In the genomic region with DNA sequence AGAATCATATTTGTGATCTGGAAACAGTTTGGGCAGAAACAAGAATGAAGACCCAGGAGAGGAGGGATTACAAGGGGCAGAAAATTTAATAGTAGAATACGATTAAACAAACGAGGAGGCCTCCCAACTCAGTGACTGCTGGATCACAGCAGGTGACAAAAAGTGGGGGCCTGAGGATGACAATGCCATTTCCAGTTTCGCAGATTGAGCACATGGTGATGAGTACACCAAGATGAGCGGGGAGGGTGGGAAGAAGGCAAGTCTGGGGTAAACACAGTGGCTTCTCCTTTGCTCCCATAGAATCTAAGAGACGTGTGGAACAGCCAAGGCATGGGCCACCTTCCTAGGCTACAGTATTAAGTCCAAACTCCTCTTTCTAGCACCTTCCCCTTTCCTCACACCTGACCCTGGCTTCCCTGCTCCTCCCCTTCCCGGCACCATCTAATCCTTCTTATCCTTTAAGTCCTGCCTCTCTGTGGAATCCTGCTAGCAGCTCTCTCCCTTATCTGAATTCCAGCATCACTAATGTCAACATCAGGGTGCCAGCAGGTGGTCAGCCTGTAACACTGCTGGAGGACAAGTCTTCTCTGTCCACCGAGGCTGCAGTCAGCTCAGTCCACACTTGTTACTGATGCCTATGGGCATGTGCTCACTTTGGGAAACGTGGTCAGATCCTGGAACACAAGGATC, we compare ENCODE assay signal across 1 cellular context.
TF ChIP-seq lines count a peak whose summit lies in the region.

No MANE protein-coding gene starts in this region.

TF ChIP-seq in HepG2, 621 proteins besides CTCF, POLR2A, EP300 and RAD21 (continued from another document and continues in another):
- peak; percentile 57 for TF ChIP-seq ATF2 (CRISPR knock-in tag; IDR thresholded peaks at IDR 0.05)
- TF ChIP-seq, protein P1, sequence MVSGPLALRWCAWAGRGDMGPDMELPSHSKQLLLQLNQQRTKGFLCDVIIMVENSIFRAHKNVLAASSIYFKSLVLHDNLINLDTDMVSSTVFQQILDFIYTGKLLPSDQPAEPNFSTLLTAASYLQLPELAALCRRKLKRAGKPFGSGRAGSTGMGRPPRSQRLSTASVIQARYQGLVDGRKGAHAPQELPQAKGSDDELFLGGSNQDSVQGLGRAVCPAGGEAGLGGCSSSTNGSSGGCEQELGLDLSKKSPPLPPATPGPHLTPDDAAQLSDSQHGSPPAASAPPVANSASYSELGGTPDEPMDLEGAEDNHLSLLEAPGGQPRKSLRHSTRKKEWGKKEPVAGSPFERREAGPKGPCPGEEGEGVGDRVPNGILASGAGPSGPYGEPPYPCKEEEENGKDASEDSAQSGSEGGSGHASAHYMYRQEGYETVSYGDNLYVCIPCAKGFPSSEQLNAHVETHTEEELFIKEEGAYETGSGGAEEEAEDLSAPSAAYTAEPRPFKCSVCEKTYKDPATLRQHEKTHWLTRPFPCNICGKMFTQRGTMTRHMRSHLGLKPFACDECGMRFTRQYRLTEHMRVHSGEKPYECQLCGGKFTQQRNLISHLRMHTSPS (CRISPR knock-in tag; IDR thresholded peaks at IDR 0.05; ENCODE audit: low read depth): peak; percentile 52; the same call in 1 of the 2 replicates
- TF ChIP-seq ZNF652 (CRISPR knock-in tag; IDR thresholded peaks at IDR 0.05; ENCODE audit: borderline replicate concordance, low read depth): 0 out of 2 replicates have a peak, but pooled peaks have one; percentile 53
- peak; percentile 70; the same call in 1 of the 2 replicates for TF ChIP-seq ZNF710 (CRISPR knock-in tag; IDR thresholded peaks at IDR 0.05; ENCODE audit: borderline replicate concordance)
- 0 out of 2 replicates have a peak, but pooled peaks have one; percentile 30 for TF ChIP-seq ZFP36L1 (CRISPR knock-in tag; IDR thresholded peaks at IDR 0.05)
- TF ChIP-seq GATA4 (IDR thresholded peaks at IDR 0.05; ENCODE audit: borderline replicate concordance, low read depth): peak; percentile 94
- TF ChIP-seq MED1 (CRISPR knock-in tag; IDR thresholded peaks at IDR 0.05): peak; percentile 78
- TF ChIP-seq HMG20B (CRISPR knock-in tag; conservative IDR thresholded peaks at IDR 0.05): peak; percentile 87
- TF ChIP-seq ZNF644 (CRISPR knock-in tag; IDR thresholded peaks at IDR 0.05; ENCODE audit: low read depth): peak; percentile 68; the same call in 1 of the 2 replicates
- no peak for TF ChIP-seq KDM5A (IDR thresholded peaks at IDR 0.05; ENCODE audit: borderline replicate concordance, low read length)
- TF ChIP-seq, protein P2, sequence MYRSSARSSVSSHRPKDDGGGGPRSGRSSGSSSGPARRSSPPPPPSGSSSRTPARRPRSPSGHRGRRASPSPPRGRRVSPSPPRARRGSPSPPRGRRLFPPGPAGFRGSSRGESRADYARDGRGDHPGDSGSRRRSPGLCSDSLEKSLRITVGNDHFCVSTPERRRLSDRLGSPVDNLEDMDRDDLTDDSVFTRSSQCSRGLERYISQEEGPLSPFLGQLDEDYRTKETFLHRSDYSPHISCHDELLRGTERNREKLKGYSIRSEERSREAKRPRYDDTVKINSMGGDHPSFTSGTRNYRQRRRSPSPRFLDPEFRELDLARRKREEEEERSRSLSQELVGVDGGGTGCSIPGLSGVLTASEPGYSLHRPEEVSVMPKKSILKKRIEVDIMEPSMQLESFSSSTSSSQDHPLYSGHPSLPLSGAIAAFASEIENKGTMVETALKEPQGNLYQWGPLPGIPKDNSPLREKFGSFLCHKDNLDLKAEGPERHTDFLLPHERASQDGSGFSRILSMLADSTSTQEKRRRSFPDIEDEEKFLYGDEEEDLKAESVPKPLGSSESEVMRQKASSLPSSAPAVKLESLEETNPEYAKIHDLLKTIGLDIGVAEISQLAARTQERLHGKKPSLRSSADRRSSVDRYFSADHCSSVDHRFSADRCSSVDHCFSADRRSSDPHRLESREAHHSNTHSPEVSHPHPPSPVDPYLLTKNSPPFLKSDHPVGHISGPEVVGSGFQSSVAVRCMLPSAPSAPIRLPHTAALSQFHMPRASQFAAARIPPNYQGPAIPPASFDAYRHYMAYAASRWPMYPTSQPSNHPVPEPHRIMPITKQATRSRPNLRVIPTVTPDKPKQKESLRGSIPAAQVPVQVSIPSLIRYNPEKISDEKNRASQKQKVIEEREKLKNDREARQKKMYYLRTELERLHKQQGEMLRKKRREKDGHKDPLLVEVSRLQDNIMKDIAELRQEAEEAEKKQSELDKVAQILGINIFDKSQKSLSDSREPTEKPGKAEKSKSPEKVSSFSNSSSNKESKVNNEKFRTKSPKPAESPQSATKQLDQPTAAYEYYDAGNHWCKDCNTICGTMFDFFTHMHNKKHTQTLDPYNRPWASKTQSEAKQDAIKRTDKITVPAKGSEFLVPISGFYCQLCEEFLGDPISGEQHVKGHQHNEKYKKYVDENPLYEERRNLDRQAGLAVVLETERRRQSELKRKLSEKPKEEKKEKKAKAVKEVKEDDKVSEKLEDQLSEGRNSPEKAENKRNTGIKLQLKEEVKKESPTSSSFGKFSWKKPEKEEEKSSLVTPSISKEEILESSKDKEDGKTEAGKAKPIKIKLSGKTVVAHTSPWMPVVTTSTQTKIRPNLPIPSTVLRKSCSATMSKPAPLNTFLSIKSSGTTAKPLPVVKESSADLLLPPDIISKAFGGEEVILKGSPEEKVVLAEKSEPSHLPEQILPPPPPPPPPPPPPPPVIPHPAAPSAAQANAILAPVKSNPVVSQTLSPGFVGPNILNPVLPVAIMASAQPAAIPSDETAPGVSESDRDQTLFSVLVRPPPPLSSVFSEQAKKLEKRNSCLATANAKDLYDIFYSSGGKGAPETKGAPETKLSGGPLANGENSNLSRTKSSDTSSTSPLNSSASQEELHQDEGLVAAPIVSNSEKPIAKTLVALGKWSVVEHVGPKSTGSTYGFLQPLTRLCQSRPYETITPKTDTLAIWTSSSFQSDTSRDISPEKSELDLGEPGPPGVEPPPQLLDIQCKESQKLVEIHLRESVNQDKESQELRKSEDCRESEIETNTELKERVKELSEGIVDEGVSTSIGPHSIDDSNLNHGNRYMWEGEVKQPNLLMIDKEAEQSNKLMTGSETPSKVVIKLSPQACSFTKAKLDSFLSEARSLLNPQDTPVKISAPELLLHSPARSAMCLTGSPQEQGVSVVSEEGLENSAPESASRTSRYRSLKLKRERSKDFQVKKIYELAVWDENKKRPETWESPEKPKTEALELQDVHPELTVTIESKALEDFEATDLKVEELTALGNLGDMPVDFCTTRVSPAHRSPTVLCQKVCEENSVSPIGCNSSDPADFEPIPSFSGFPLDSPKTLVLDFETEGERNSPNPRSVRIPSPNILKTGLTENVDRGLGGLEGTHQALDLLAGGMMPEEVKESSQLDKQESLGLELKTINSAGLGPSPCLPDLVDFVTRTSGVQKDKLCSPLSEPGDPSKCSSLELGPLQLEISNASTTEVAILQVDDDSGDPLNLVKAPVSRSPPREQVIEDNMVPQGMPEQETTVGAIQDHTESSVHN (CRISPR knock-in tag; IDR thresholded peaks at IDR 0.05): no peak
- TF ChIP-seq DBP (CRISPR knock-in tag; IDR thresholded peaks at IDR 0.05; ENCODE audit: not compliant biosample characterization): no peak
- TF ChIP-seq ZNF563 (CRISPR knock-in tag; IDR thresholded peaks at IDR 0.05): peak; percentile 71; the same call in 1 of the 2 replicates
- peak; percentile 82; the same call in 1 of the 2 replicates for TF ChIP-seq CBX5 (CRISPR knock-in tag; IDR thresholded peaks at IDR 0.05; ENCODE audit: borderline replicate concordance)
- TF ChIP-seq, protein P3, sequence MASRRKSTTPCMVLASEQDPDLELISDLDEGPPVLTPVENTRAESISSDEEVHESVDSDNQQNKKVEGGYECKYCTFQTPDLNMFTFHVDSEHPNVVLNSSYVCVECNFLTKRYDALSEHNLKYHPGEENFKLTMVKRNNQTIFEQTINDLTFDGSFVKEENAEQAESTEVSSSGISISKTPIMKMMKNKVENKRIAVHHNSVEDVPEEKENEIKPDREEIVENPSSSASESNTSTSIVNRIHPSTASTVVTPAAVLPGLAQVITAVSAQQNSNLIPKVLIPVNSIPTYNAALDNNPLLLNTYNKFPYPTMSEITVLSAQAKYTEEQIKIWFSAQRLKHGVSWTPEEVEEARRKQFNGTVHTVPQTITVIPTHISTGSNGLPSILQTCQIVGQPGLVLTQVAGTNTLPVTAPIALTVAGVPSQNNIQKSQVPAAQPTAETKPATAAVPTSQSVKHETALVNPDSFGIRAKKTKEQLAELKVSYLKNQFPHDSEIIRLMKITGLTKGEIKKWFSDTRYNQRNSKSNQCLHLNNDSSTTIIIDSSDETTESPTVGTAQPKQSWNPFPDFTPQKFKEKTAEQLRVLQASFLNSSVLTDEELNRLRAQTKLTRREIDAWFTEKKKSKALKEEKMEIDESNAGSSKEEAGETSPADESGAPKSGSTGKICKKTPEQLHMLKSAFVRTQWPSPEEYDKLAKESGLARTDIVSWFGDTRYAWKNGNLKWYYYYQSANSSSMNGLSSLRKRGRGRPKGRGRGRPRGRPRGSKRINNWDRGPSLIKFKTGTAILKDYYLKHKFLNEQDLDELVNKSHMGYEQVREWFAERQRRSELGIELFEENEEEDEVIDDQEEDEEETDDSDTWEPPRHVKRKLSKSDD (CRISPR knock-in tag; IDR thresholded peaks at IDR 0.05; ENCODE audit: low read depth): peak; percentile 72; the same call in 1 of the 2 replicates
- no peak for TF ChIP-seq ZNF557 (CRISPR knock-in tag; IDR thresholded peaks at IDR 0.05)
- peak; percentile 49; the same call in 1 of the 2 replicates for TF ChIP-seq ZNF274 (CRISPR knock-in tag; IDR thresholded peaks at IDR 0.05)
- no peak for TF ChIP-seq AGO2 (optimal IDR thresholded peaks at IDR 0.05; ENCODE audit: low read depth, low read length)
- peak; percentile 86 for TF ChIP-seq FOXA1 (IDR thresholded peaks at IDR 0.05)
- TF ChIP-seq FOXA1 (CRISPR knock-in tag; IDR thresholded peaks at IDR 0.05): peak; percentile 100
- TF ChIP-seq DMAP1 (CRISPR knock-in tag; IDR thresholded peaks at IDR 0.05): peak; percentile 64; the same call in 1 of the 2 replicates
- 0 out of 2 replicates have a peak, but pooled peaks have one; percentile 41 for TF ChIP-seq ZNF724P (CRISPR knock-in tag; IDR thresholded peaks at IDR 0.05; ENCODE audit: borderline replicate concordance)
- peak; percentile 37; the same call in 1 of the 2 replicates for TF ChIP-seq ZNF547 (CRISPR knock-in tag; IDR thresholded peaks at IDR 0.05)
- TF ChIP-seq SIX1 (CRISPR knock-in tag; IDR thresholded peaks at IDR 0.05; ENCODE audit: borderline replicate concordance): peak; percentile 54; the same call in 1 of the 2 replicates
- TF ChIP-seq STAG1 (CRISPR knock-in tag; IDR thresholded peaks at IDR 0.05): peak; percentile 25
- peak; percentile 32; the same call in 1 of the 2 replicates for TF ChIP-seq ZNF598 (CRISPR knock-in tag; IDR thresholded peaks at IDR 0.05; ENCODE audit: borderline replicate concordance)
- TF ChIP-seq SKIL (CRISPR knock-in tag; IDR thresholded peaks at IDR 0.05; ENCODE audit: borderline replicate concordance): peak; percentile 57; the same call in 1 of the 2 replicates
